ENCODE assay signal across 17 cellular contexts in the genomic region with DNA sequence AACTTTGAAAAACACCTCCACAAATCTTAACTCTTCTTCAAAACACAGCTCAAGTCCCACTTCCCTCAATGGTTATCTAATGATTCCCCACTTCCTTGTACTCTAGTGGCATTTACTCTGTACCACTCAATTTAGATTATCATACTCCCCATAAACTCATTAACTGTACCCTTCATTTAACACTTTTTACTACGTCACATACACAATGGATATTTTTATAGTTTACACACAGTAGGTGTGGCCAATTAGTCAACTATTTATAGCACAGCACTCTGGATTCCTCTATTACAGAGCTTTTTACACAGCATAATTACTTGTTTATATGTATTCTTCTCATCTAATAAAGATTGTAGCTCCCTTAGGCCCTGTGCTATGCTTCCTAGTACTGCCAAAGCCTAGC.
DNase-seq lines count a peak whose midpoint lies in the region; ATAC-seq, FAIRE-seq and TF ChIP-seq lines count a peak whose summit lies in the region.
"Had no signal": no experiment of that assay in that cellular context is flagged by ENCODE, and none has a peak within 500 bp of the region (broad histone marks: within the 10 kb centered on the region; RNA-seq: fewer than 3 reads in every experiment).

No MANE protein-coding gene starts in this region.

- intact Hi-C loops in heart left ventricle (cut with DNase I) (loop anchor here in 1 of 10 donors (10.0 kb wide), 1 partner anchor 58 kb away; no protein-coding TSS in a partner anchor), left cardiac atrium (cut with DNase I) (no loop called here), left lung (cut with DNase I) (no loop called here), kidney (cut with DNase I) (no loop called here)

- H3K4me1 ChIP-seq in heart left ventricle (peaks cover 0 to 25% (median 5%) of the 10 kb centered on the region in 12 donors), left lung (no peaks in the 10 kb centered on the region), kidney (ENCODE audit: control insufficient read depth in 1 of 2, insufficient read depth in 1 of 2, low read depth in 1 of 2, low read length in 2 of 2) (no peaks in the 10 kb centered on the region)
- H3K4me1 ChIP-seq: HAP-1 had no signal

- no peaks in the 10 kb centered on the region for H3K27me3 ChIP-seq in heart left ventricle
- H3K27me3 ChIP-seq in left lung: no peaks in the 10 kb centered on the region

- DNase-seq in heart left ventricle: no peak
- no peak for DNase-seq in left cardiac atrium
- DNase-seq in MV-4-11 (lab: John Stamatoyannopoulos, UW): peak; percentile 22
- no peak for DNase-seq in left lung
- no peak for DNase-seq in hippocampal formation (lab: John Stamatoyannopoulos, UW)
- DNase-seq in kidney: no peak
- no peak for DNase-seq in AG08396 (ENCODE audit: low spot score)
- DNase-seq: 8988T; C1 segment of cervical spinal cord; CD4-positive, alpha-beta memory T cell; DND-41; GDM1; GOT3 had no signal

- TF ChIP-seq CTCF in heart left ventricle (IDR thresholded peaks at IDR 0.05): no peak
- no peak for TF ChIP-seq CTCF in left lung (IDR thresholded peaks at IDR 0.05)
- no peak for TF ChIP-seq CTCF in kidney (IDR thresholded peaks at IDR 0.05; ENCODE audit: borderline replicate concordance, extremely low read depth, insufficient read depth)

- TF ChIP-seq POLR2A in heart left ventricle (IDR thresholded peaks at IDR 0.05): no peak

- H3K36me3 ChIP-seq in heart left ventricle (peaks cover 0 to 25% (median 12%) of the 10 kb centered on the region in 9 donors), left lung (no peaks in the 10 kb centered on the region), kidney (ENCODE audit: control insufficient read depth in 1 of 2, insufficient read depth in 2 of 2, low read length in 2 of 2) (no peaks in the 10 kb centered on the region)

- H3K27ac ChIP-seq in heart left ventricle (no peak overlapping the region), left lung (no peak overlapping the region), kidney (ENCODE audit: low read depth in 2 of 2, low read length in 2 of 2) (no peak overlapping the region)

- H3K9me3 ChIP-seq in heart left ventricle: no peaks in the 10 kb centered on the region
- H3K9me3 ChIP-seq in left lung: no peaks in the 10 kb centered on the region
- no peaks in the 10 kb centered on the region for H3K9me3 ChIP-seq in kidney (ENCODE audit: control insufficient read depth in 1 of 2, low read length in 2 of 2)
- H3K9me3 ChIP-seq: HAP-1 had no signal

- WGBS in heart left ventricle, 4 donors: 46 to 57% (median 54%) methylated on average over 1 of the region's 1 CpG

- H3K4me3 ChIP-seq in heart left ventricle (no peak overlapping the region), left lung (no peak overlapping the region), kidney (ENCODE audit: low read length in 2 of 2) (no peak overlapping the region)
- H3K4me3 ChIP-seq: HAP-1 had no signal

- H3K9ac ChIP-seq in kidney (ENCODE audit: low read length in 2 of 2): no peak overlapping the region

- peak in 3 of 4 donors; percentile 41 to 56 (median 51) for ATAC-seq in heart left ventricle
- no peak for ATAC-seq in left cardiac atrium
- peak; percentile 39 for ATAC-seq in left lung
- ATAC-seq: HepG2 had no signal

- FAIRE-seq in kidney (lab: Jason Lieb, UNC): no peak
- FAIRE-seq: GM12892, HepG2, HTR-8/SVneo had no signal

Comparison
In these comparisons a context has a peak if more than half of its experiments do, and no peak if none do; other contexts are left out.
1. ATAC-seq: peak in heart left ventricle (3 of 4) and left lung (single experiment); none in left cardiac atrium (0 of 2).